31 cellular contexts compared by ENCODE assay signal in the genomic region with DNA sequence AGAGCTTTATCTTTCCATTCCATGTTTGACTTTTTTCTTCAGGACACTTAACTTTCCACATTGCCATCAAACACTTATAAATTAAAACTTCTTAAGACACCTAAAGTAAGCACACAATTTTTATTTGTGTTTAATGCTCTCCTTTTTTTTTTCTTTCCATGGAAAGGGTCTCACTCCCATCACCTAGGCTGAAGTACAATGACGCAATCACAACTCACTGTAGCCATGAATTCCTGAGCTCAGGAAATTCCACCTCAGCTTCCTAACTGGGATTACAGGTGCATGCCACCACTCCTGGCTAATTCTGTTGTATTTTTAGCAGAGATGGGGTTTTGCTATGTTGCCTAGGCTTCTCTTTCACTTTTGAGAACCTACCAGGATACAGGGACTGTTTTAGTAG. TPM values are rescaled to one million over a fixed set of nuclear protein-coding genes. Genes with fewer than 3 reads are reported as not detected.
"Had no signal": no experiment of that assay in that cellular context is flagged by ENCODE, and none has a peak within 500 bp of the region (broad histone marks: within the 10 kb centered on the region; RNA-seq: fewer than 3 reads in every experiment).

No MANE protein-coding gene starts in this region.

- H3K27ac Mint-ChIP-seq: naive thymus-derived CD4-positive, alpha-beta T cell; natural killer cell treated with Interleukin-12 subunit alpha and Interleukin-12 subunit beta and Interleukin-15 and Interleukin-18, amount 100 ng/mL, for 72 hours; stimulated activated effector memory CD8-positive, alpha-beta T cell treated with anti-CD3 and anti-CD28 coated beads, Interleukin-12 subunit alpha, Interleukin-12 subunit beta, amount 100 ng/mL, for 72 hours; stimulated activated naive CD8-positive, alpha-beta T cell treated with anti-CD3 and anti-CD28 coated beads, Interleukin-15, Interleukin-2, amounts not matched to agents 100 ng/mL and 50 ng/mL, for 24 hours had no signal

- H3K4me3 Mint-ChIP-seq: naive thymus-derived CD4-positive, alpha-beta T cell; natural killer cell treated with Interleukin-12 subunit alpha and Interleukin-12 subunit beta and Interleukin-15 and Interleukin-18, amount 100 ng/mL, for 72 hours; stimulated activated effector memory CD8-positive, alpha-beta T cell treated with anti-CD3 and anti-CD28 coated beads, Interleukin-12 subunit alpha, Interleukin-12 subunit beta, amount 100 ng/mL, for 72 hours; stimulated activated naive CD8-positive, alpha-beta T cell treated with anti-CD3 and anti-CD28 coated beads, Interleukin-15, Interleukin-2, amounts not matched to agents 100 ng/mL and 50 ng/mL, for 24 hours had no signal

- H3K4me3 ChIP-seq: left ventricle myocardium inferior, lung, mucosa of descending colon, ovary, prostate gland, sigmoid colon, spleen, suprapubic skin, thoracic aorta, tibial artery, upper lobe of right lung had no signal

- H3K36me3 ChIP-seq: left ventricle myocardium inferior, ovary, prostate gland, sigmoid colon, spleen, suprapubic skin, thoracic aorta, tibial artery, upper lobe of right lung had no signal

- H3K9me3 ChIP-seq: left ventricle myocardium inferior, mucosa of descending colon, ovary, prostate gland, spleen, suprapubic skin, thoracic aorta, tibial artery, upper lobe of right lung had no signal

- H3K36me3 Mint-ChIP-seq: naive thymus-derived CD4-positive, alpha-beta T cell; natural killer cell treated with Interleukin-12 subunit alpha and Interleukin-12 subunit beta and Interleukin-15 and Interleukin-18, amount 100 ng/mL, for 72 hours; stimulated activated effector memory CD8-positive, alpha-beta T cell treated with anti-CD3 and anti-CD28 coated beads, Interleukin-12 subunit alpha, Interleukin-12 subunit beta, amount 100 ng/mL, for 72 hours had no signal

- H3K27ac ChIP-seq: left ventricle myocardium inferior, ovary, prostate gland, sigmoid colon, spleen, suprapubic skin, thoracic aorta, tibial artery, upper lobe of right lung had no signal

- H3K27me3 ChIP-seq: ovary, sigmoid colon, spleen, suprapubic skin, tibial artery, upper lobe of right lung had no signal

- H3K9me3 Mint-ChIP-seq: stimulated activated effector memory CD8-positive, alpha-beta T cell treated with anti-CD3 and anti-CD28 coated beads, Interleukin-12 subunit alpha, Interleukin-12 subunit beta, amount 100 ng/mL, for 72 hours; stimulated activated naive CD8-positive, alpha-beta T cell treated with anti-CD3 and anti-CD28 coated beads, Interleukin-15, Interleukin-2, amounts not matched to agents 100 ng/mL and 50 ng/mL, for 24 hours had no signal

- DNase-seq: hypothalamus; islet precursor cell; left ventricle myocardium inferior; midbrain; mucosa of descending colon; naive thymus-derived CD4-positive, alpha-beta T cell; ovary; retina; right cardiac atrium; sigmoid colon; small intestine; spleen; stimulated activated CD4-positive, alpha-beta T cell treated with anti-CD3 and anti-CD28 coated beads, Interleukin-4, amount 100 ng/mL, for 24 hours; stimulated activated naive CD4-positive, alpha-beta T cell; tibial artery; trophoblast cell; upper lobe of right lung had no signal

- H3K27me3 Mint-ChIP-seq: natural killer cell treated with Interleukin-12 subunit alpha and Interleukin-12 subunit beta and Interleukin-15 and Interleukin-18, amount 100 ng/mL, for 72 hours; stimulated activated naive CD8-positive, alpha-beta T cell treated with anti-CD3 and anti-CD28 coated beads, Interleukin-15, Interleukin-2, amounts not matched to agents 100 ng/mL and 50 ng/mL, for 24 hours had no signal

- H3K4me1 ChIP-seq: left ventricle myocardium inferior, prostate gland, sigmoid colon, spleen, suprapubic skin, tibial artery, upper lobe of right lung had no signal

- H3K4me1 Mint-ChIP-seq: naive thymus-derived CD4-positive, alpha-beta T cell; stimulated activated effector memory CD8-positive, alpha-beta T cell treated with anti-CD3 and anti-CD28 coated beads, Interleukin-12 subunit alpha, Interleukin-12 subunit beta, amount 100 ng/mL, for 72 hours had no signal

- ATAC-seq: mucosa of descending colon; naive thymus-derived CD4-positive, alpha-beta T cell; natural killer cell treated with Interleukin-12 subunit alpha and Interleukin-12 subunit beta and Interleukin-15 and Interleukin-18, amount 100 ng/mL, for 72 hours; right cardiac atrium; stimulated activated effector memory CD8-positive, alpha-beta T cell treated with anti-CD3 and anti-CD28 coated beads, Interleukin-12 subunit alpha, Interleukin-12 subunit beta, amount 100 ng/mL, for 72 hours; upper lobe of right lung had no signal

RNA-seq across cellular contexts. Expression of gene SMR3A, which starts 7.3 kb away (rescaled TPM):
- total RNA-seq: kidney epithelial cell; left ventricle myocardium inferior; lower leg skin; lung; mesenteric fat pad; mucosa of descending colon; myocyte; naive thymus-derived CD4-positive, alpha-beta T cell; natural killer cell treated with Interleukin-12 subunit alpha and Interleukin-12 subunit beta and Interleukin-15 and Interleukin-18, amount 100 ng/mL, for 72 hours; omental fat pad; ovary; prostate gland; right cardiac atrium; sigmoid colon; spleen; subcutaneous adipose tissue; suprapubic skin; thoracic aorta; upper lobe of right lung had no signal
- polyA plus RNA-seq: lung; naive thymus-derived CD4-positive, alpha-beta T cell; neural cell; ovary; right cardiac atrium; sigmoid colon; small intestine; spleen had no signal

RNA-seq across cellular contexts. Expression of gene SMR3B, which starts 15.1 kb away (rescaled TPM):
- total RNA-seq: kidney epithelial cell; left ventricle myocardium inferior; lower leg skin; lung; mesenteric fat pad; mucosa of descending colon; myocyte; naive thymus-derived CD4-positive, alpha-beta T cell; natural killer cell treated with Interleukin-12 subunit alpha and Interleukin-12 subunit beta and Interleukin-15 and Interleukin-18, amount 100 ng/mL, for 72 hours; omental fat pad; prostate gland; right cardiac atrium; sigmoid colon; spleen; subcutaneous adipose tissue; suprapubic skin; thoracic aorta; upper lobe of right lung had no signal
- polyA plus RNA-seq: lung; naive thymus-derived CD4-positive, alpha-beta T cell; neural cell; ovary; right cardiac atrium; sigmoid colon; small intestine; spleen had no signal

RNA-seq across cellular contexts. Expression of gene OPRPN, which starts 29.9 kb away (rescaled TPM):
- total RNA-seq: kidney epithelial cell; left ventricle myocardium inferior; lung; mesenteric fat pad; mucosa of descending colon; myocyte; naive thymus-derived CD4-positive, alpha-beta T cell; natural killer cell treated with Interleukin-12 subunit alpha and Interleukin-12 subunit beta and Interleukin-15 and Interleukin-18, amount 100 ng/mL, for 72 hours; omental fat pad; ovary; prostate gland; right cardiac atrium; sigmoid colon; spleen; subcutaneous adipose tissue; suprapubic skin; thoracic aorta; upper lobe of right lung had no signal
- polyA plus RNA-seq: lung; naive thymus-derived CD4-positive, alpha-beta T cell; neural cell; ovary; right cardiac atrium; sigmoid colon; small intestine; spleen had no signal

RNA-seq across cellular contexts. Expression of gene CABS1, which starts 33.0 kb away (rescaled TPM):
- total RNA-seq: kidney epithelial cell; left ventricle myocardium inferior; lower leg skin; lung; mesenteric fat pad; mucosa of descending colon; myocyte; naive thymus-derived CD4-positive, alpha-beta T cell; natural killer cell treated with Interleukin-12 subunit alpha and Interleukin-12 subunit beta and Interleukin-15 and Interleukin-18, amount 100 ng/mL, for 72 hours; omental fat pad; ovary; right cardiac atrium; sigmoid colon; spleen; subcutaneous adipose tissue; suprapubic skin; thoracic aorta; upper lobe of right lung had no signal
- polyA plus RNA-seq: lung; naive thymus-derived CD4-positive, alpha-beta T cell; neural cell; ovary; right cardiac atrium; sigmoid colon; small intestine; spleen had no signal
